In genomic region chr6:10315631-10316145, GRCh38 we compare ENCODE assay signal across 2 cellular contexts.
TF ChIP-seq lines count a peak whose summit lies in the region.

No MANE protein-coding gene starts in this region.

TF ChIP-seq in SK-N-SH, 30 proteins besides CTCF, POLR2A, EP300 and RAD21 (continued from another document):
- TF ChIP-seq IRF3 (IDR thresholded peaks at IDR 0.05; ENCODE audit: low read depth, low read length) (no peak), MXI1 (IDR thresholded peaks at IDR 0.05; ENCODE audit: low read depth, low read length) (no peak), RCOR1 (IDR thresholded peaks at IDR 0.05; ENCODE audit: low read length) (no peak), USF2 (IDR thresholded peaks at IDR 0.05; ENCODE audit: borderline replicate concordance, low read depth, low read length) (no peak), MEF2A (IDR thresholded peaks at IDR 0.05; ENCODE audit: borderline replicate concordance, low read depth) (no peak), NFIC (IDR thresholded peaks at IDR 0.05; ENCODE audit: borderline replicate concordance) (no peak), USF1 (IDR thresholded peaks at IDR 0.05; ENCODE audit: borderline replicate concordance, low read depth) (no peak), FOSL2 (IDR thresholded peaks at IDR 0.05; ENCODE audit: borderline replicate concordance, low read depth) (no peak), FOXJ3 (CRISPR knock-in tag; IDR thresholded peaks at IDR 0.05) (no peak)

TF ChIP-seq in SK-N-SH treated with all-trans-retinoic acid at 6 μM for 48 hours, 23 proteins besides CTCF, POLR2A, EP300 and RAD21 (continued from another document):
- no peak for TF ChIP-seq TSHZ2 (CRISPR knock-in tag; IDR thresholded peaks at IDR 0.05)
- no peak for TF ChIP-seq ZC3H10 (CRISPR knock-in tag; IDR thresholded peaks at IDR 0.05)
- no peak for TF ChIP-seq ZNF70 (CRISPR knock-in tag; IDR thresholded peaks at IDR 0.05)
- no peak for TF ChIP-seq CREB5 (CRISPR knock-in tag; IDR thresholded peaks at IDR 0.05; ENCODE audit: low read depth)
- TF ChIP-seq ZNF565 (CRISPR knock-in tag; conservative IDR thresholded peaks at IDR 0.05; ENCODE audit: low read depth), result no peak
- no peak for TF ChIP-seq BACH2 (CRISPR knock-in tag; IDR thresholded peaks at IDR 0.05; ENCODE audit: borderline replicate concordance)
- no peak for TF ChIP-seq CSRNP3 (CRISPR knock-in tag; IDR thresholded peaks at IDR 0.05)
